In genomic region chr2:28566441-28567075, GRCh38 we compare ENCODE assay signal across 8 cellular contexts.
DNase-seq lines count a peak whose midpoint lies in the region; ATAC-seq, FAIRE-seq and TF ChIP-seq lines count a peak whose summit lies in the region.

No MANE protein-coding gene starts in this region.

- no TSS peak for BruUV-seq in Caco-2 (replicated peaks; lab: Mats Ljungman, UMichigan)

- no peak overlapping the region for H3K27ac ChIP-seq in endodermal cell (ENCODE audit: low read depth, low read length)

- intact Hi-C loops in Caco-2 (cut with micrococcal nuclease; ENCODE audit: unreplicated experiment), result loop anchor here (1.0 kb wide), 2 partner anchors 28 to 187 kb away; no protein-coding TSS in a partner anchor

- WGBS in endodermal cell (ENCODE audit: insufficient coverage in 1 of 2, insufficient read length in 1 of 2), 2 experiments, result 1 to 3% methylated on average over 12 to 43 of the region's 43 CpGs

- H3K4me1 Mint-ChIP-seq in Caco-2 (ENCODE audit: low read depth, unreplicated experiment) (peaks cover 11% of the 10 kb centered on the region), endodermal cell (no peaks in the 10 kb centered on the region), mesothelial cell of epicardium (peaks cover 9% of the 10 kb centered on the region)

- TF ChIP-seq CTCF in Caco-2 (IDR thresholded peaks at IDR 0.05; ENCODE audit: insufficient read depth in 1 of 2, low read depth in 1 of 2, low read length in 1 of 2, severe bottlenecking in 1 of 2, unreplicated experiment in 1 of 2), result peak; percentile 99 to 100
- TF ChIP-seq CTCF in endodermal cell (conservative IDR thresholded peaks at IDR 0.05), result peak; percentile 99
- TF ChIP-seq CTCF in mesothelial cell of epicardium (IDR thresholded peaks at IDR 0.05; ENCODE audit: unreplicated experiment), result peak; percentile 99

- H3K4me3 Mint-ChIP-seq in Caco-2 (ENCODE audit: unreplicated experiment) (peak overlapping the region; percentile 76), endodermal cell (peak overlapping the region; percentile 72), mesothelial cell of epicardium (peak overlapping the region; percentile 89)

- CTCF ChIA-PET in Caco-2 (lab: Charles Lee), result interaction anchor here (0.6 to 3.3 kb wide), 23 partner anchors 8 to 636 kb away, joined by 3 to 15 read pairs (median 4); partner anchors contain the start of gene PPP1CB

- DNase-seq in Caco-2, result peak; percentile 80 to 93
- DNase-seq in HTR-8/SVneo (ENCODE audit: insufficient read length, low spot score), result peak; percentile 87
- DNase-seq in NOMO-1 treated with DMSO at 0.1 percent for 48 hours (lab: John Stamatoyannopoulos, UW; ENCODE audit: unreplicated experiment), result peak; percentile 80
- peak; percentile 92 for DNase-seq in activated CD8-positive, alpha-beta memory T cell treated with anti-CD3 and anti-CD28 coated beads, Interleukin-2, amount 50 U/mL, for 4 hours
- DNase-seq in endodermal cell, result peak; percentile 96
- DNase-seq in mesothelial cell of epicardium (ENCODE audit: low spot score in 2 of 2, unreplicated experiment in 2 of 2), result peak; percentile 77 to 96
- DNase-seq in stimulated activated CD8-positive, alpha-beta memory T cell treated with anti-CD3 and anti-CD28 coated beads, Interleukin-15, amount 100 ng/mL, for 4 hours (ENCODE audit: low read depth in 2 of 2), result peak; percentile 75 to 78

- H3K4me1 ChIP-seq in Caco-2, result peaks cover 22% of the 10 kb centered on the region
- H3K4me1 ChIP-seq in endodermal cell (ENCODE audit: control insufficient read depth, insufficient read depth, low read length), result no peaks in the 10 kb centered on the region

- H3K27ac Mint-ChIP-seq in Caco-2 (ENCODE audit: unreplicated experiment) (peak overlapping the region; percentile 62), endodermal cell (peak overlapping the region; percentile 91), mesothelial cell of epicardium (peak overlapping the region; percentile 90)

- H3K36me3 Mint-ChIP-seq in Caco-2 (ENCODE audit: insufficient read depth, unreplicated experiment), result no peaks in the 10 kb centered on the region
- H3K36me3 Mint-ChIP-seq in endodermal cell (ENCODE audit: low read depth), result no peaks in the 10 kb centered on the region
- H3K36me3 Mint-ChIP-seq in mesothelial cell of epicardium, result no peaks in the 10 kb centered on the region

- no peaks in the 10 kb centered on the region for H3K9me3 Mint-ChIP-seq in Caco-2 (ENCODE audit: unreplicated experiment)
- H3K9me3 Mint-ChIP-seq in endodermal cell, result no peaks in the 10 kb centered on the region
- peaks cover 7% of the 10 kb centered on the region for H3K9me3 Mint-ChIP-seq in mesothelial cell of epicardium

- H3K27me3 Mint-ChIP-seq in Caco-2 (ENCODE audit: insufficient read depth, unreplicated experiment) (no peaks in the 10 kb centered on the region), endodermal cell (ENCODE audit: insufficient read depth) (peaks cover 34% of the 10 kb centered on the region), mesothelial cell of epicardium (ENCODE audit: low read depth) (peaks cover 1% of the 10 kb centered on the region)

- no peaks in the 10 kb centered on the region for H3K36me3 ChIP-seq in Caco-2 (ENCODE audit: control insufficient read depth, insufficient read depth, low read length)
- H3K36me3 ChIP-seq in endodermal cell (ENCODE audit: control insufficient read depth, insufficient read depth, low read length), result no peaks in the 10 kb centered on the region

- H3K9me3 ChIP-seq in Caco-2, result no peaks in the 10 kb centered on the region
- H3K9me3 ChIP-seq in endodermal cell (ENCODE audit: control insufficient read depth, low read length), result no peaks in the 10 kb centered on the region

- H3K9ac ChIP-seq in endodermal cell (ENCODE audit: extremely low read depth, low read length, poor library complexity, severe bottlenecking), result peak overlapping the region; percentile 28

- peak; percentile 92 for ATAC-seq in GM21390 (IDR thresholded peaks at IDR 0.05; ENCODE audit: unreplicated experiment)

- POLR2A ChIA-PET in Caco-2 (lab: Charles Lee), result interaction anchor here (0.6 to 1.3 kb wide), 2 partner anchors 147 to 186 kb away, joined by 4 to 7 read pairs; partner anchors contain the start of gene PPP1CB

- H3K27me3 ChIP-seq in Caco-2 (replicated peaks; ENCODE audit: control insufficient read depth, insufficient read depth, low read length) (no peaks in the 10 kb centered on the region), endodermal cell (ENCODE audit: control insufficient read depth, insufficient read depth, low read length, poor library complexity, severe bottlenecking) (peaks cover 11% of the 10 kb centered on the region)

- peak; percentile 86 for FAIRE-seq in HTR-8/SVneo (lab: Jason Lieb, UNC)

- H3K4me3 ChIP-seq in Caco-2 (ENCODE audit: low read depth, low read length) (peak overlapping the region; percentile 31), endodermal cell (ENCODE audit: low read length) (peak overlapping the region; percentile 82)
